In the genomic region with DNA sequence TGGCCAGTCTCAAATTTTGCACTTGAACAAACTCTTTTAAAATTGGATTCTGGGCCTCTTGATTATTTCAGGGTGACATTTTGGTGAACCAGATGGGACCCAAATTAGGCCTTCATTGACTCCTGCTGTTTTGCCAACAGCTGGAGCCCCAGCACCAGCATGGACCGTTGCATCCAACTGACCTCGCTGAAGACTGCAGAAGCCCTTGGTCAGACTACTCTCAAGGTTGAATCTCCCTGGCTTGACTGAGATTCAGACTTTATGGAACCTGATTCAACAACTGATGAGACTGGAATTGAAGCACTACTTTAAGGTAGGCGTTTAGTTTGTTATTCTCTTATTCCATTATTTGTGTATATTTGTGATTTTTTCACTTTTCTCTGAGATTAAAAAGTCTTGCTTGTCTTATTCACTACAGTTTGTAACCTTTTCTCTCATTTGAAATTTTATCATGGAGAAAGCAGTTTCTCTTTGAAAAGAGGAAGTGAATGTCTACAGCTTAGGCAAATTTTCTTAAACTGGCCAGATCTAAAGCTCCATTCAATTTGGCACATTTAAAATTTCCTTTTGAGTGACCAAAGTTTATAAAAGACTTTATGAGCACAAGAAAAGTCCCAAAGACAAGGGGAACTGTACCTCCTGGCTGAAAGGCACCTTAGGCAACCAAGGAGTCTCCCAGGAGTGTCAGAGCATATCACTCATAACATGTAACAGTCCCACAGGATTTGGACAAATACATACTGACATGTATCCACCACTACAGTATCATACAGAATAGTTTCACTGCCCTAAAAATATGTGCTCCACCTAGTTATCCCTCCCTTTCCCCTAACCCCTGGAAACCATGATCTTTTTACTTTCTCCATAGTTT, we compare ENCODE assay signal across 11 cellular contexts. TPM values are rescaled to one million over a fixed set of nuclear protein-coding genes. Genes with fewer than 3 reads are reported as not detected.
A peak's percentile ranks its signal among the peaks of the same experiment; 100 is the strongest.
DNase-seq lines count a peak whose midpoint lies in the region; ATAC-seq, FAIRE-seq and TF ChIP-seq lines count a peak whose summit lies in the region.
"Had no signal": no experiment of that assay in that cellular context is flagged by ENCODE, and none has a peak within 500 bp of the region (broad histone marks: within the 10 kb centered on the region; RNA-seq: fewer than 3 reads in every experiment).

No MANE protein-coding gene starts in this region.

- H3K9me3 ChIP-seq in BLaER1 treated with 17β-estradiol and CSF1 and Interleukin-3, amounts not matched to agents 10 nM and 100 nM (replicated peaks in 1 of 11): no peaks in the 10 kb centered on the region
- H3K9me3 ChIP-seq in gastrocnemius medialis (no peaks in the 10 kb centered on the region), pancreas (no peaks in the 10 kb centered on the region)
- H3K9me3 ChIP-seq: right lobe of liver had no signal

- FAIRE-seq in pancreas (lab: Jason Lieb, UNC): no peak

- intact Hi-C loops in gastrocnemius medialis (cut with DNase I; ENCODE audit: low total_unique reads): no loop called here
- intact Hi-C loops in pancreas (cut with DNase I): no loop called here

- peak overlapping the region; percentile 5 to 76 (median 26); a peak in 15 of 22 replicates for H3K4me2 ChIP-seq in BLaER1 treated with 17β-estradiol and CSF1 and Interleukin-3, amounts not matched to agents 10 nM and 100 nM

- TF ChIP-seq CTCF in gastrocnemius medialis (IDR thresholded peaks at IDR 0.05 in 4 of 5, conservative IDR thresholded peaks at IDR 0.05 in 1 of 5) (no peak), pancreas (IDR thresholded peaks at IDR 0.05) (no peak)

- ATAC-seq in GM19351 (IDR thresholded peaks at IDR 0.05; ENCODE audit: unreplicated experiment): peak; percentile 85
- ATAC-seq in HG02943 (IDR thresholded peaks at IDR 0.05; ENCODE audit: low read depth, unreplicated experiment): peak; percentile 54
- no peak for ATAC-seq in gastrocnemius medialis
- no peak for ATAC-seq in pancreas
- ATAC-seq: activated CD8-positive, alpha-beta T cell treated with anti-CD3 and anti-CD28 coated beads, Interleukin-2, amount 10 ng/mL, durations not matched to agents 7 days and 5 days had no signal

- 0 out of 22 replicates have a peak, but pooled peaks cover 0 to 10% (median 0%) of the 10 kb centered on the region in 11 experiments for H4K20me1 ChIP-seq in BLaER1 treated with 17β-estradiol and CSF1 and Interleukin-3, amounts not matched to agents 10 nM and 100 nM

- DNase-seq in NOMO-1 treated with dmso at 0.1 percent for 144 hours (lab: John Stamatoyannopoulos, UW; ENCODE audit: unreplicated experiment) (peak; percentile 23), cerebellum (ENCODE audit: low spot score) (no peak), gastrocnemius medialis (no peak), NCI-H1930 (lab: John Stamatoyannopoulos, UW) (no peak), pancreas (no peak)
- DNase-seq: activated CD8-positive, alpha-beta T cell treated with anti-CD3 and anti-CD28 coated beads, Interleukin-2, amount 10 ng/mL, durations not matched to agents 7 days and 5 days; NCI-H1436; right lobe of liver had no signal

- H3K9ac ChIP-seq in BLaER1 treated with 17β-estradiol and CSF1 and Interleukin-3, amounts not matched to agents 10 nM and 100 nM: peak overlapping the region in 2 of 11 experiments; percentile 1 to 16; a peak in 2 of 22 replicates

- peaks cover 15 to 78% (median 45%) of the 10 kb centered on the region in 11 experiments; a peak in 21 of 22 replicates for H3K36me3 ChIP-seq in BLaER1 treated with 17β-estradiol and CSF1 and Interleukin-3, amounts not matched to agents 10 nM and 100 nM
- H3K36me3 ChIP-seq in gastrocnemius medialis (no peaks in the 10 kb centered on the region), pancreas (no peaks in the 10 kb centered on the region)
- H3K36me3 ChIP-seq: right lobe of liver had no signal

- TF ChIP-seq POLR2A in gastrocnemius medialis (IDR thresholded peaks at IDR 0.05): no peak

- H3K4me1 ChIP-seq in BLaER1 treated with 17β-estradiol and CSF1 and Interleukin-3, amounts not matched to agents 10 nM and 100 nM: peaks cover 10 to 22% (median 15%) of the 10 kb centered on the region in 10 experiments; a peak in 17 of 20 replicates
- H3K4me1 ChIP-seq in gastrocnemius medialis (no peaks in the 10 kb centered on the region), pancreas (no peaks in the 10 kb centered on the region)
- H3K4me1 ChIP-seq: right lobe of liver had no signal

- H3K4me3 ChIP-seq in BLaER1 treated with 17β-estradiol and CSF1 and Interleukin-3, amounts not matched to agents 10 nM and 100 nM: no peak overlapping the region
- H3K4me3 ChIP-seq in gastrocnemius medialis (no peak overlapping the region), pancreas (no peak overlapping the region)
- H3K4me3 ChIP-seq: right lobe of liver had no signal

- 94 to 99% methylated on average over 3 of the region's 3 CpGs for WGBS in pancreas, 2 donors

- H3K27me3 ChIP-seq in BLaER1 treated with 17β-estradiol and CSF1 and Interleukin-3, amounts not matched to agents 10 nM and 100 nM: no peaks in the 10 kb centered on the region
- H3K27me3 ChIP-seq in gastrocnemius medialis (no peaks in the 10 kb centered on the region), pancreas (no peaks in the 10 kb centered on the region)
- H3K27me3 ChIP-seq: right lobe of liver had no signal

- H3K27ac ChIP-seq in BLaER1 treated with 17β-estradiol and CSF1 and Interleukin-3, amounts not matched to agents 10 nM and 100 nM: peak overlapping the region in 9 of 11 experiments; percentile 15 to 62 (median 39); a peak in 14 of 22 replicates
- H3K27ac ChIP-seq in gastrocnemius medialis: no peak overlapping the region
- H3K27ac ChIP-seq in pancreas: no peak overlapping the region
- H3K27ac ChIP-seq: right lobe of liver had no signal

- in situ Hi-C loops in gastrocnemius medialis (cut with MboI; ENCODE audit: low sequenced_read_pairs in 4 of 4): no loop called here

RNA-seq across cellular contexts. Expression of gene NARS2, which starts 41.4 kb away (rescaled TPM):
- 32.9 TPM for total RNA-seq in cerebellum
- total RNA-seq in gastrocnemius medialis: 10 to 100 TPM; 12.9 to 29.1 (median 18.7) TPM
- 10 to 100 TPM in 1 of 6 donors, 1 to 10 TPM in 5; 5.1 to 10.2 (median 7.0) TPM for total RNA-seq in pancreas
- 10 to 100 TPM in 1 of 2 donors, 1 to 10 TPM in 1; 8.4 to 15.0 TPM for polyA plus RNA-seq in pancreas

Comparison
In these comparisons a context has a peak if more than half of its experiments do, and no peak if none do; other contexts are left out.
1. H3K27ac ChIP-seq: peak in BLaER1 treated with 17β-estradiol and CSF1 and Interleukin-3, amounts not matched to agents 10 nM and 100 nM (9 of 11); none in gastrocnemius medialis (0 of 4) and pancreas (0 of 4).
2. ATAC-seq: peak in GM19351 (single experiment) and HG02943 (single experiment); none in gastrocnemius medialis (0 of 2) and pancreas (0 of 4).